31 cellular contexts compared by ENCODE assay signal in genomic region chr20:7313047-7313446, GRCh38.
"Had no signal": no experiment of that assay in that cellular context is flagged by ENCODE, and none has a peak within 500 bp of the region (broad histone marks: within the 10 kb centered on the region; RNA-seq: fewer than 3 reads in every experiment).

No MANE protein-coding gene starts in this region.

- H3K36me3 ChIP-seq: adrenal gland, brain microvascular endothelial cell had no signal

- ATAC-seq: activated CD8-positive, alpha-beta T cell treated with anti-CD3 and anti-CD28 coated beads for 36 hours; activated naive CD4-positive, alpha-beta T cell treated with anti-CD3 and anti-CD28 coated beads, Interleukin-2, amount 50 U/mL, for 72 hours; activated T-cell treated with anti-CD3 and anti-CD28 coated beads, Interleukin-2, amount 50 U/mL, for 4 hours; activated T-cell treated with anti-CD3 and anti-CD28 coated beads, Interleukin-2, amount 50 U/mL, for 72 hours; activated T-helper 17 cell treated with anti-CD3 and anti-CD28 coated beads, Interleukin-2, amount 50 U/mL, for 72 hours; body of pancreas; T-cell; T-helper 17 cell had no signal

- H3K4me1 ChIP-seq: adrenal gland, body of pancreas had no signal

- H3K27me3 ChIP-seq: adrenal gland, body of pancreas, brain microvascular endothelial cell had no signal

- DNase-seq: activated B cell treated with CpG ODN at 0.5 μM for 24 hours; activated CD4-positive, alpha-beta memory T cell treated with anti-CD3 and anti-CD28 coated beads for 36 hours; activated CD4-positive, alpha-beta T cell treated with anti-CD3 and anti-CD28 coated beads for 4 hours; activated CD4-positive, alpha-beta T cell treated with anti-CD3 and anti-CD28 coated beads, Interleukin-2, amount 10 ng/mL, durations not matched to agents 24 days and 14 days; activated CD4-positive, alpha-beta T cell treated with anti-CD3 and anti-CD28 coated beads, Interleukin-2, amount 50 U/mL, for 1 hour; activated CD4-positive, alpha-beta T cell treated with anti-CD3 and anti-CD28 coated beads, Interleukin-2, amount 50 U/mL, for 4 hours; activated CD4-positive, CD25-positive, alpha-beta regulatory T cell treated with anti-CD3 and anti-CD28 coated beads, Interleukin-2, amount 50 U/mL, for 72 hours; activated CD8-positive, alpha-beta memory T cell treated with anti-CD3 and anti-CD28 coated beads, Interleukin-2, amount 50 U/mL, for 4 hours; activated CD8-positive, alpha-beta T cell treated with anti-CD3 and anti-CD28 coated beads for 36 hours; activated effector memory CD4-positive, alpha-beta T cell treated with anti-CD3 and anti-CD28 coated beads, Interleukin-2, amount 50 U/mL, for 16 hours; activated gamma-delta T cell treated with Interleukin-2 at 50 U/mL for 16 hours; activated naive CD4-positive, alpha-beta T cell; activated naive CD4-positive, alpha-beta T cell treated with anti-CD3 and anti-CD28 coated beads for 36 hours; activated naive CD4-positive, alpha-beta T cell treated with anti-CD3 and anti-CD28 coated beads, Interleukin-2, amount 50 U/mL, for 16 hours; activated naive CD8-positive, alpha-beta T cell treated with anti-CD3 and anti-CD28 coated beads for 36 hours; activated T-cell treated with anti-CD3 and anti-CD28 coated beads for 4 hours; activated T-cell treated with anti-CD3 and anti-CD28 coated beads, Interleukin-2, amount 50 U/mL, for 1 hour; activated T-cell treated with anti-CD3 and anti-CD28 coated beads, Interleukin-2, amount 50 U/mL, for 4 hours; activated T-cell treated with anti-CD3 and anti-CD28 coated beads, Interleukin-2, amount 50 U/mL, for 72 hours; adrenal gland; amniotic stem cell; aorta; body of pancreas; brain microvascular endothelial cell; central memory CD4-positive, alpha-beta T cell; T-cell; T-helper 17 cell; T1000 had no signal

- H3K4me3 ChIP-seq: adrenal gland, body of pancreas had no signal

- H3K27ac ChIP-seq: adrenal gland, body of pancreas, brain microvascular endothelial cell, VCaP had no signal

- H3K9me3 ChIP-seq: adrenal gland, body of pancreas had no signal
